Comparison of ENCODE assay signal across 9 cellular contexts in the genomic region with DNA sequence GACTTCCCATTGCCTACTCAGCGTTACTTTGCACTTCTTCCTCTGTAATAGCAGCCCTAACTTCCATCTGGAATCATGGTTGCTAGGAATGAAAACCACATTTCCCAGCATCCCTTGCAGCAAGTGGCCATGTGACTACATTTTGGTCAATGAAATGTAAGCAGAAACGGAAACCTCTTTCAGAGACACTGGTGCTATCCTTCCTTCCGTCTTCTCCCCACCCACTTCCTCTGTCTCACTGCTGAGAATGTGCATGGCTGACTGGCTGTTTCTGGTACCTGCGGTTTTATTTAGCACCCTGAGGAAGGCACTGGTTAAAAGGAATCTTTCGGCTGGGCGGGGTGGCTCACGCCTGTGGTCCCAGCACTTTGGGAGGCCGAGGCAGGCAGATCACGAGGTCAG.
A peak's percentile ranks its signal among the peaks of the same experiment; 100 is the strongest.
DNase-seq lines count a peak whose midpoint lies in the region; ATAC-seq and TF ChIP-seq lines count a peak whose summit lies in the region.
"Had no signal": no experiment of that assay in that cellular context is flagged by ENCODE, and none has a peak within 500 bp of the region (broad histone marks: within the 10 kb centered on the region; RNA-seq: fewer than 3 reads in every experiment).

No MANE protein-coding gene starts in this region.

- no peaks in the 10 kb centered on the region for H3K36me3 ChIP-seq in right lobe of liver
- H3K36me3 ChIP-seq: heart right ventricle had no signal

- H3K27me3 ChIP-seq in right lobe of liver = no peaks in the 10 kb centered on the region

- H3K27ac ChIP-seq in right lobe of liver = no peak overlapping the region
- H3K27ac ChIP-seq: heart right ventricle had no signal

- TF ChIP-seq POLR2A in right lobe of liver (IDR thresholded peaks at IDR 0.05) = no peak

- intact Hi-C loops in right lobe of liver (cut with DNase I) = no loop called here

- no peak overlapping the region for H3K4me3 ChIP-seq in right lobe of liver
- H3K4me3 ChIP-seq: heart right ventricle had no signal

- peak; percentile 31 for DNase-seq in ELF-1 (ENCODE audit: low read depth, low spot score)
- DNase-seq in HEK293T (ENCODE audit: extremely low spot score) = peak; percentile 24
- DNase-seq in RKO (ENCODE audit: low spot score) = peak; percentile 32
- peak; percentile 74 to 79 for DNase-seq in activated T-cell treated with anti-CD3 and anti-CD28 coated beads, Interleukin-2, amount 50 U/mL, for 48 hours
- DNase-seq in right lobe of liver = no peak
- DNase-seq in ACHN = no peak
- no peak for DNase-seq in amniotic stem cell (lab: John Stamatoyannopoulos, UW)
- DNase-seq: heart right ventricle had no signal

- in situ Hi-C loops in ACHN (cut with HindIII; ENCODE audit: low pct_ligation_motif_present, low pct_unique_long_range_greater_than_20kb, low sequenced_read_pairs) = no loop called here

- peak; percentile 30 to 61 (median 46) for ATAC-seq in right lobe of liver
- ATAC-seq in GM21737 (IDR thresholded peaks at IDR 0.05; ENCODE audit: unreplicated experiment) = no peak

- CTCF ChIA-PET in HEK293T (lab: Yijun Ruan, JAX) = no interaction called here

- no peaks in the 10 kb centered on the region for H3K4me1 ChIP-seq in right lobe of liver

- TF ChIP-seq CTCF in right lobe of liver (IDR thresholded peaks at IDR 0.05) = no peak

- no peaks in the 10 kb centered on the region for H3K9me3 ChIP-seq in right lobe of liver
- H3K9me3 ChIP-seq: heart right ventricle had no signal

- POLR2A ChIA-PET in HEK293T (lab: Yijun Ruan, JAX) = no interaction called here

- WGBS in right lobe of liver (ENCODE audit: insufficient coverage, low coverage, low lambda C conversion rate, missing lambda C conversion rate) = 48% methylated on average over 3 of the region's 9 CpGs

TF ChIP-seq in HEK293T, 16 proteins besides CTCF, POLR2A, EP300 and RAD21:
- TF ChIP-seq FOXM1 (IDR thresholded peaks at IDR 0.05; ENCODE audit: borderline replicate concordance) (no peak), HDGF (IDR thresholded peaks at IDR 0.05; ENCODE audit: borderline replicate concordance) (no peak), CTBP1 (IDR thresholded peaks at IDR 0.05; ENCODE audit: borderline replicate concordance) (no peak), BHLHE40 (IDR thresholded peaks at IDR 0.05; ENCODE audit: borderline replicate concordance) (no peak)
- TF ChIP-seq, protein P1, sequence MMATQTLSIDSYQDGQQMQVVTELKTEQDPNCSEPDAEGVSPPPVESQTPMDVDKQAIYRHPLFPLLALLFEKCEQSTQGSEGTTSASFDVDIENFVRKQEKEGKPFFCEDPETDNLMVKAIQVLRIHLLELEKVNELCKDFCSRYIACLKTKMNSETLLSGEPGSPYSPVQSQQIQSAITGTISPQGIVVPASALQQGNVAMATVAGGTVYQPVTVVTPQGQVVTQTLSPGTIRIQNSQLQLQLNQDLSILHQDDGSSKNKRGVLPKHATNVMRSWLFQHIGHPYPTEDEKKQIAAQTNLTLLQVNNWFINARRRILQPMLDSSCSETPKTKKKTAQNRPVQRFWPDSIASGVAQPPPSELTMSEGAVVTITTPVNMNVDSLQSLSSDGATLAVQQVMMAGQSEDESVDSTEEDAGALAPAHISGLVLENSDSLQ (IDR thresholded peaks at IDR 0.05) = no peak
TF ChIP-seq in HEK293T: peak in this region for 0.

Comparison
In these comparisons a context has a peak if more than half of its experiments do, and no peak if none do; other contexts are left out.
1. DNase-seq: peak in ELF-1 (single experiment), HEK293T (single experiment), RKO (single experiment) and activated T-cell treated with anti-CD3 and anti-CD28 coated beads, Interleukin-2, amount 50 U/mL, for 48 hours (2 of 2); none in right lobe of liver (0 of 3), ACHN (single experiment) and amniotic stem cell (single experiment).